In genomic region chr12:85280984-85281946, GRCh38 we compare ENCODE assay signal across 10 cellular contexts. TPM values are rescaled to one million over a fixed set of nuclear protein-coding genes. Genes with fewer than 3 reads are reported as not detected.
DNase-seq lines count a peak whose midpoint lies in the region; ATAC-seq and TF ChIP-seq lines count a peak whose summit lies in the region.
"Had no signal": no experiment of that assay in that cellular context is flagged by ENCODE, and none has a peak within 500 bp of the region (broad histone marks: within the 10 kb centered on the region; RNA-seq: fewer than 3 reads in every experiment).

No MANE protein-coding gene starts in this region.

- H3K9me3 ChIP-seq in HUES48 (ENCODE audit: control insufficient read depth, insufficient read depth, low read length), result no peaks in the 10 kb centered on the region
- H3K9me3 ChIP-seq in mucosa of rectum (ENCODE audit: control insufficient read depth in 2 of 2, low read length in 2 of 2), result no peaks in the 10 kb centered on the region
- H3K9me3 ChIP-seq in CD8-positive, alpha-beta T cell (ENCODE audit: low read length), result no peaks in the 10 kb centered on the region

- H3K4me1 ChIP-seq in HUES48 (ENCODE audit: control insufficient read depth, insufficient read depth, low read length), result peaks cover 23% of the 10 kb centered on the region
- peaks cover 0 to 7% of the 10 kb centered on the region in 2 donors for H3K4me1 ChIP-seq in mucosa of rectum (ENCODE audit: control insufficient read depth in 2 of 2, insufficient read depth in 2 of 2, low read length in 2 of 2)
- H3K4me1 ChIP-seq in CD8-positive, alpha-beta T cell (ENCODE audit: insufficient read depth, low read length), result no peaks in the 10 kb centered on the region

- H3K9me3 Mint-ChIP-seq in chondrocyte (ENCODE audit: low read depth), result peaks cover 5% of the 10 kb centered on the region
- no peaks in the 10 kb centered on the region for H3K9me3 Mint-ChIP-seq in CD8-positive, alpha-beta T cell

- H3K27me3 ChIP-seq in HUES48 (ENCODE audit: control insufficient read depth, insufficient read depth, low read length) (peaks cover 41% of the 10 kb centered on the region), mucosa of rectum (ENCODE audit: control insufficient read depth in 2 of 2, insufficient read depth in 2 of 2, low read length in 2 of 2) (peaks cover 42 to 56% of the 10 kb centered on the region in 2 donors)
- no peaks in the 10 kb centered on the region for H3K27me3 ChIP-seq in CD8-positive, alpha-beta T cell (ENCODE audit: insufficient read depth, low read length)

- in situ Hi-C loops in ACHN (cut with HindIII; ENCODE audit: low pct_ligation_motif_present, low pct_unique_long_range_greater_than_20kb, low sequenced_read_pairs), result no loop called here

- H3K36me3 ChIP-seq in HUES48 (ENCODE audit: control insufficient read depth, insufficient read depth, low read length) (no peaks in the 10 kb centered on the region), mucosa of rectum (ENCODE audit: control insufficient read depth in 2 of 2, insufficient read depth in 2 of 2, low read length in 2 of 2) (no peaks in the 10 kb centered on the region)
- no peaks in the 10 kb centered on the region for H3K36me3 ChIP-seq in CD8-positive, alpha-beta T cell (ENCODE audit: insufficient read depth, low read length)

- H3K27me3 Mint-ChIP-seq in chondrocyte (ENCODE audit: low read depth), result peaks cover 36% of the 10 kb centered on the region
- H3K27me3 Mint-ChIP-seq in CD8-positive, alpha-beta T cell (ENCODE audit: low read depth), result peaks cover 40% of the 10 kb centered on the region

- no peak for ATAC-seq in CD8-positive, alpha-beta T cell
- ATAC-seq: HCT116 had no signal

- no peak for TF ChIP-seq CTCF in chondrocyte (IDR thresholded peaks at IDR 0.05)
- TF ChIP-seq CTCF in CD8-positive, alpha-beta T cell (IDR thresholded peaks at IDR 0.05), result no peak

- H3K36me3 Mint-ChIP-seq in chondrocyte (ENCODE audit: low read depth), result no peaks in the 10 kb centered on the region
- no peaks in the 10 kb centered on the region for H3K36me3 Mint-ChIP-seq in CD8-positive, alpha-beta T cell

- intact Hi-C loops in CD8-positive, alpha-beta T cell (cut with DNase I, micrococcal nuclease), result no loop called here

- CTCF ChIA-PET in CD8-positive, alpha-beta T cell (lab: Charles Lee), result no interaction called here

- DNase-seq in ACHN, result peak; percentile 7
- DNase-seq in chondrocyte (ENCODE audit: low spot score), result no peak
- no peak for DNase-seq in NCI-H748 treated with DMSO at 0.1 percent for 48 hours (lab: John Stamatoyannopoulos, UW)
- no peak for DNase-seq in CD8-positive, alpha-beta T cell
- DNase-seq in NCI-H2029 treated with DMSO at 0.1 percent for 48 hours (lab: John Stamatoyannopoulos, UW), result no peak
- no peak for DNase-seq in GM19238 (ENCODE audit: insufficient read length, low spot score)
- DNase-seq: NCI-H1694 had no signal

- peak overlapping the region; percentile 99 for H3K27ac Mint-ChIP-seq in chondrocyte (ENCODE audit: unreplicated experiment)
- H3K27ac Mint-ChIP-seq in CD8-positive, alpha-beta T cell, result no peak overlapping the region

- H3K4me3 ChIP-seq in HUES48 (ENCODE audit: low read depth, low read length), result peak overlapping the region; percentile 82
- H3K4me3 ChIP-seq in mucosa of rectum (ENCODE audit: low read length in 2 of 2), result peak overlapping the region; percentile 57 to 72
- no peak overlapping the region for H3K4me3 ChIP-seq in CD8-positive, alpha-beta T cell (ENCODE audit: low read depth, low read length)

- POLR2A ChIA-PET in CD8-positive, alpha-beta T cell (lab: Charles Lee), result no interaction called here

- peaks cover 21% of the 10 kb centered on the region for H3K4me1 Mint-ChIP-seq in chondrocyte (ENCODE audit: low read depth)
- H3K4me1 Mint-ChIP-seq in CD8-positive, alpha-beta T cell (ENCODE audit: low read depth), result no peaks in the 10 kb centered on the region

- H3K9ac ChIP-seq in HUES48 (ENCODE audit: low read depth, low read length), result peak overlapping the region; percentile 68
- no peak overlapping the region for H3K9ac ChIP-seq in mucosa of rectum (ENCODE audit: low read depth in 1 of 2, low read length in 2 of 2)

- H3K27ac ChIP-seq in HUES48 (ENCODE audit: low read depth, low read length), result peak overlapping the region; percentile 92
- H3K27ac ChIP-seq in mucosa of rectum (ENCODE audit: low read depth in 2 of 2, low read length in 2 of 2), result no peak overlapping the region
- no peak overlapping the region for H3K27ac ChIP-seq in CD8-positive, alpha-beta T cell (ENCODE audit: low read depth, low read length)

- peak overlapping the region; percentile 98 for H3K4me3 Mint-ChIP-seq in chondrocyte (ENCODE audit: unreplicated experiment)
- H3K4me3 Mint-ChIP-seq in CD8-positive, alpha-beta T cell, result no peak overlapping the region

RNA-seq across cellular contexts. Expression of gene ALX1, which starts 1.2 kb away (rescaled TPM):
- 1.4 to 3.3 TPM (median 3.2 TPM) in 3 replicates for total RNA-seq in chondrocyte
- total RNA-seq in CD8-positive, alpha-beta T cell, result not detected
